Comparison of ENCODE assay signal across 27 cellular contexts in genomic region chr6:80969439-80969838, GRCh38.
DNase-seq lines count a peak whose midpoint lies in the region; ATAC-seq and TF ChIP-seq lines count a peak whose summit lies in the region.
"Had no signal": no experiment of that assay in that cellular context is flagged by ENCODE, and none has a peak within 500 bp of the region (broad histone marks: within the 10 kb centered on the region; RNA-seq: fewer than 3 reads in every experiment).

No MANE protein-coding gene starts in this region.

- H2AK5ac ChIP-seq in IMR-90 (ENCODE audit: low read depth, low read length): no peak overlapping the region
- H2AK5ac ChIP-seq in mesenchymal stem cell (ENCODE audit: low read length, severe bottlenecking): no peak overlapping the region

- H3K9ac ChIP-seq in DND-41 (ENCODE audit: low read depth, low read length): no peak overlapping the region
- H3K9ac ChIP-seq in IMR-90 (ENCODE audit: low read depth, low read length): no peak overlapping the region
- no peak overlapping the region for H3K9ac ChIP-seq in mesenchymal stem cell (ENCODE audit: low read length)

- H3K9me3 ChIP-seq in DND-41 (ENCODE audit: insufficient read depth, low read length, severe bottlenecking) (no peaks in the 10 kb centered on the region), IMR-90 (ENCODE audit: control insufficient read depth, insufficient read depth, low read length) (no peaks in the 10 kb centered on the region), mesenchymal stem cell (ENCODE audit: control insufficient read depth, low read length) (no peaks in the 10 kb centered on the region)
- H3K9me3 ChIP-seq: adrenal gland, tibial artery had no signal

- peaks cover 37% of the 10 kb centered on the region for H3K4me1 ChIP-seq in DND-41 (ENCODE audit: insufficient read depth, low read length)
- peaks cover 2% of the 10 kb centered on the region; the same call in 1 of the 2 replicates for H3K4me1 ChIP-seq in IMR-90 (ENCODE audit: control insufficient read depth, insufficient read depth, low read length)
- H3K4me1 ChIP-seq in mesenchymal stem cell (ENCODE audit: control insufficient read depth, insufficient read depth, low read depth, low read length): no peaks in the 10 kb centered on the region
- H3K4me1 ChIP-seq: adrenal gland, tibial artery had no signal

- H2BK5ac ChIP-seq in IMR-90 (ENCODE audit: low read depth, low read length, poor library complexity, severe bottlenecking): peak overlapping the region; percentile 39
- no peak overlapping the region for H2BK5ac ChIP-seq in mesenchymal stem cell (ENCODE audit: low read depth, low read length, poor library complexity, severe bottlenecking)

- DNase-seq in DND-41: no peak
- peak; percentile 19 for DNase-seq in IMR-90
- peak; percentile 1 for DNase-seq in RPMI7951 (ENCODE audit: low read depth)
- DNase-seq in mesenchymal stem cell: peak; percentile 56
- no peak for DNase-seq in activated naive CD8-positive, alpha-beta T cell treated with anti-CD3 and anti-CD28 coated beads, Interleukin-2, amount 50 U/mL, for 24 hours
- no peak for DNase-seq in HCEC 1CT
- no peak for DNase-seq in stimulated activated naive CD8-positive, alpha-beta T cell treated with anti-CD3 and anti-CD28 coated beads, Interleukin-15, Interleukin-2, amounts not matched to agents 100 U/mL and 50 U/mL, for 24 hours
- DNase-seq: activated CD4-positive, alpha-beta memory T cell treated with anti-CD3 and anti-CD28 coated beads, Interleukin-2, amount 10 ng/mL, durations not matched to agents 7 days and 5 days; activated gamma-delta T cell treated with Interleukin-2 at 50 U/mL for 16 hours; activated T-cell treated with anti-CD3 and anti-CD28 coated beads for 4 hours; adrenal gland; AML-193; CD8-positive, alpha-beta T cell; DMS79 treated with DMSO at 0.1 percent for 48 hours; mesendoderm; MM.1S; naive thymus-derived CD4-positive, alpha-beta T cell; NCI-H1436 treated with DMSO at 0.1 percent for 48 hours; NCI-H446 treated with DMSO at 0.1 percent for 48 hours; retina; stimulated activated CD4-positive, alpha-beta T cell treated with anti-CD3 and anti-CD28 coated beads, Interleukin-4, amount 100 ng/mL, for 24 hours; tibial artery had no signal

- H4K91ac ChIP-seq in IMR-90 (ENCODE audit: insufficient read depth, low read depth, low read length): no peak overlapping the region
- H4K91ac ChIP-seq in mesenchymal stem cell (ENCODE audit: low read length): no peak overlapping the region

- H3K36me3 Mint-ChIP-seq in activated naive CD8-positive, alpha-beta T cell treated with anti-CD3 and anti-CD28 coated beads, Interleukin-2, amount 50 U/mL, for 24 hours (ENCODE audit: low read depth): no peaks in the 10 kb centered on the region
- H3K36me3 Mint-ChIP-seq: CD8-positive, alpha-beta T cell; IgD-negative memory B cell; naive thymus-derived CD4-positive, alpha-beta T cell had no signal

- no peak for TF ChIP-seq CTCF in DND-41 (IDR thresholded peaks at IDR 0.05; ENCODE audit: borderline replicate concordance, extremely low read depth, low read length, poor library complexity, severe bottlenecking)
- TF ChIP-seq CTCF in IMR-90 (conservative IDR thresholded peaks at IDR 0.05; ENCODE audit: low read depth, low read length): no peak

- no peak overlapping the region for H4K5ac ChIP-seq in IMR-90 (ENCODE audit: low read depth, low read length)

- no peak overlapping the region for H2BK20ac ChIP-seq in IMR-90 (ENCODE audit: low read depth, low read length)

- H3K27ac ChIP-seq in DND-41 (ENCODE audit: low read length): peak overlapping the region; percentile 51
- no peak overlapping the region for H3K27ac ChIP-seq in IMR-90 (ENCODE audit: insufficient read depth, low read length)
- no peak overlapping the region for H3K27ac ChIP-seq in mesenchymal stem cell (ENCODE audit: low read length, poor library complexity, severe bottlenecking)
- H3K27ac ChIP-seq: adrenal gland, cardiac muscle cell, RWPE1, tibial artery had no signal

- no peaks in the 10 kb centered on the region for H3K9me1 ChIP-seq in IMR-90 (ENCODE audit: insufficient read depth, low read length)

- ATAC-seq in DND-41 (ENCODE audit: insufficient read depth, low read depth): 0 out of 3 replicates have a peak, but pooled peaks have one; percentile 25
- peak; percentile 53; the same call in 1 of the 2 replicates for ATAC-seq in IMR-90 (ENCODE audit: low read depth)
- no peak for ATAC-seq in activated naive CD8-positive, alpha-beta T cell treated with anti-CD3 and anti-CD28 coated beads, Interleukin-2, amount 50 U/mL, for 24 hours
- no peak for ATAC-seq in stimulated activated naive CD8-positive, alpha-beta T cell treated with anti-CD3 and anti-CD28 coated beads, Interleukin-15, Interleukin-2, amounts not matched to agents 100 U/mL and 50 U/mL, for 24 hours
- ATAC-seq: CD8-positive, alpha-beta T cell; naive thymus-derived CD4-positive, alpha-beta T cell had no signal

- H3K4me1 Mint-ChIP-seq in activated naive CD8-positive, alpha-beta T cell treated with anti-CD3 and anti-CD28 coated beads, Interleukin-2, amount 50 U/mL, for 24 hours: no peaks in the 10 kb centered on the region
- H3K4me1 Mint-ChIP-seq: activated CD4-positive, alpha-beta memory T cell treated with anti-CD3 and anti-CD28 coated beads, Interleukin-2, amount 10 ng/mL, durations not matched to agents 7 days and 5 days; IgD-negative memory B cell had no signal

- H2BK12ac ChIP-seq in mesenchymal stem cell (ENCODE audit: low read length in 2 of 2): no peak overlapping the region

- POLR2A ChIA-PET in IMR-90 (lab: Charles Lee; ENCODE audit: unreplicated experiment): no interaction called here

- no peak overlapping the region for H3K56ac ChIP-seq in IMR-90 (ENCODE audit: extremely low read depth, insufficient read depth, low read length)

- H3K14ac ChIP-seq in IMR-90 (replicated peaks; ENCODE audit: low read depth, low read length): no peak overlapping the region
- no peak overlapping the region for H3K14ac ChIP-seq in mesenchymal stem cell (ENCODE audit: low read length in 2 of 2)

- H2BK15ac ChIP-seq in IMR-90 (ENCODE audit: low read depth, low read length): no peak overlapping the region
- no peak overlapping the region for H2BK15ac ChIP-seq in mesenchymal stem cell (ENCODE audit: low read depth, poor library complexity, severe bottlenecking)

- H4K8ac ChIP-seq in IMR-90 (ENCODE audit: low read depth in 2 of 2, low read length in 2 of 2) (no peak overlapping the region; a peak in 1 of 4 replicates), mesenchymal stem cell (ENCODE audit: low read length) (no peak overlapping the region)

- no peak overlapping the region for H2AK9ac ChIP-seq in IMR-90 (replicated peaks; ENCODE audit: low read depth, low read length, poor library complexity)

- H4K20me1 ChIP-seq in DND-41 (ENCODE audit: insufficient read depth, low read length) (no peaks in the 10 kb centered on the region), IMR-90 (ENCODE audit: insufficient read depth, low read length) (no peaks in the 10 kb centered on the region)

- H3K23ac ChIP-seq in IMR-90 (ENCODE audit: low read depth, low read length) (no peak overlapping the region), mesenchymal stem cell (ENCODE audit: low read length in 2 of 2) (no peak overlapping the region)

- H3K79me1 ChIP-seq in IMR-90 (ENCODE audit: low read depth in 1 of 2, low read length in 2 of 2) (no peaks in the 10 kb centered on the region), mesenchymal stem cell (replicated peaks; ENCODE audit: low read length, poor library complexity, severe bottlenecking) (no peaks in the 10 kb centered on the region)

- no peak overlapping the region for H3K4me2 ChIP-seq in DND-41 (ENCODE audit: insufficient read depth, low read length)
- H3K4me2 ChIP-seq in IMR-90 (ENCODE audit: low read depth, low read length): no peak overlapping the region
- H3K4me2 ChIP-seq in mesenchymal stem cell (ENCODE audit: low read length, poor library complexity, severe bottlenecking): no peak overlapping the region

- H3K4me3 ChIP-seq in DND-41 (ENCODE audit: low read depth in 1 of 2, low read length in 2 of 2): no peak overlapping the region
- no peak overlapping the region for H3K4me3 ChIP-seq in IMR-90 (ENCODE audit: insufficient read depth, low read depth, low read length)
- H3K4me3 ChIP-seq in mesenchymal stem cell (ENCODE audit: insufficient read depth in 1 of 2, low read depth in 1 of 2, low read length in 2 of 2): no peak overlapping the region
- H3K4me3 ChIP-seq: adrenal gland, cardiac muscle cell, tibial artery had no signal

- CTCF ChIA-PET in IMR-90 (lab: Yijun Ruan, JAX): interaction anchor here (1.2 kb wide), 1 partner anchor 24 kb away, joined by 3 read pairs; no protein-coding TSS in a partner anchor

- no peaks in the 10 kb centered on the region for H3K27me3 Mint-ChIP-seq in activated naive CD8-positive, alpha-beta T cell treated with anti-CD3 and anti-CD28 coated beads, Interleukin-2, amount 50 U/mL, for 24 hours
- H3K27me3 Mint-ChIP-seq: activated CD4-positive, alpha-beta memory T cell treated with anti-CD3 and anti-CD28 coated beads, Interleukin-2, amount 10 ng/mL, durations not matched to agents 7 days and 5 days; dendritic cell treated with granulocyte-macrophage colony-stimulating factor and Interleukin-4, amounts not matched to agents 40 ng/mL and 50 ng/mL, for 4 days; IgD-negative memory B cell; naive thymus-derived CD4-positive, alpha-beta T cell; stimulated activated naive CD8-positive, alpha-beta T cell treated with anti-CD3 and anti-CD28 coated beads, Interleukin-15, Interleukin-2, amounts not matched to agents 100 ng/mL and 50 ng/mL, for 24 hours had no signal

- BruUV-seq in IMR-90 (replicated peaks; lab: Mats Ljungman, UMichigan): no TSS peak

- TF ChIP-seq RAD21 in IMR-90 (IDR thresholded peaks at IDR 0.05; ENCODE audit: low read length): no peak

- H3K27me3 ChIP-seq in DND-41 (ENCODE audit: insufficient read depth, low read length, poor library complexity) (no peaks in the 10 kb centered on the region), IMR-90 (ENCODE audit: control insufficient read depth, insufficient read depth, low read length) (no peaks in the 10 kb centered on the region), mesenchymal stem cell (ENCODE audit: control insufficient read depth in 1 of 2, insufficient read depth in 1 of 2, low read length in 2 of 2) (no peaks in the 10 kb centered on the region)
- H3K27me3 ChIP-seq: adrenal gland, cardiac muscle cell, tibial artery had no signal

- dilution Hi-C loops in IMR-90 (cut with HindIII; ENCODE audit: low sequenced_read_pairs, unreplicated experiment): no loop called here

- TF ChIP-seq POLR2A in IMR-90 (IDR thresholded peaks at IDR 0.05; ENCODE audit: low read depth, low read length): no peak

- intact Hi-C loops in IMR-90 (cut with micrococcal nuclease): loop anchor here (10.0 kb wide), 1 partner anchor 785 kb away; the partner anchor contains the start of gene TENT5A

- no peak overlapping the region for H3K27ac Mint-ChIP-seq in activated naive CD8-positive, alpha-beta T cell treated with anti-CD3 and anti-CD28 coated beads, Interleukin-2, amount 50 U/mL, for 24 hours
- H3K27ac Mint-ChIP-seq: activated CD4-positive, alpha-beta memory T cell treated with anti-CD3 and anti-CD28 coated beads, Interleukin-2, amount 10 ng/mL, durations not matched to agents 7 days and 5 days; CD8-positive, alpha-beta T cell; dendritic cell treated with granulocyte-macrophage colony-stimulating factor and Interleukin-4, amounts not matched to agents 40 ng/mL and 50 ng/mL, for 4 days; IgD-negative memory B cell; naive thymus-derived CD4-positive, alpha-beta T cell; stimulated activated naive CD8-positive, alpha-beta T cell treated with anti-CD3 and anti-CD28 coated beads, Interleukin-15, Interleukin-2, amounts not matched to agents 100 ng/mL and 50 ng/mL, for 24 hours had no signal

- no peaks in the 10 kb centered on the region for H3K79me2 ChIP-seq in DND-41 (ENCODE audit: insufficient read depth, low read length)

- in situ Hi-C loops in IMR-90 (cut with MboI; ENCODE audit: low sequenced_read_pairs): no loop called here

- H3K4ac ChIP-seq in IMR-90 (ENCODE audit: low read depth, low read length) (no peak overlapping the region), mesenchymal stem cell (ENCODE audit: low read depth in 1 of 2, low read length in 2 of 2) (no peak overlapping the region)

- H3K18ac ChIP-seq in IMR-90 (ENCODE audit: low read depth, low read length): no peak overlapping the region
- no peak overlapping the region for H3K18ac ChIP-seq in mesenchymal stem cell (ENCODE audit: low read depth in 1 of 2, low read length in 2 of 2)

- H2BK120ac ChIP-seq in IMR-90 (ENCODE audit: low read depth, low read length) (no peak overlapping the region), mesenchymal stem cell (ENCODE audit: low read depth, low read length) (no peak overlapping the region)

- H3K9me3 Mint-ChIP-seq in activated naive CD8-positive, alpha-beta T cell treated with anti-CD3 and anti-CD28 coated beads, Interleukin-2, amount 50 U/mL, for 24 hours: no peaks in the 10 kb centered on the region
- H3K9me3 Mint-ChIP-seq: activated CD4-positive, alpha-beta memory T cell treated with anti-CD3 and anti-CD28 coated beads, Interleukin-2, amount 10 ng/mL, durations not matched to agents 7 days and 5 days; dendritic cell treated with granulocyte-macrophage colony-stimulating factor and Interleukin-4, amounts not matched to agents 40 ng/mL and 50 ng/mL, for 4 days; IgD-negative memory B cell; stimulated activated naive CD8-positive, alpha-beta T cell treated with anti-CD3 and anti-CD28 coated beads, Interleukin-15, Interleukin-2, amounts not matched to agents 100 ng/mL and 50 ng/mL, for 24 hours had no signal

- no peak overlapping the region for H3K4me3 Mint-ChIP-seq in activated naive CD8-positive, alpha-beta T cell treated with anti-CD3 and anti-CD28 coated beads, Interleukin-2, amount 50 U/mL, for 24 hours
- H3K4me3 Mint-ChIP-seq: activated CD4-positive, alpha-beta memory T cell treated with anti-CD3 and anti-CD28 coated beads, Interleukin-2, amount 10 ng/mL, durations not matched to agents 7 days and 5 days; CD8-positive, alpha-beta T cell; dendritic cell treated with granulocyte-macrophage colony-stimulating factor and Interleukin-4, amounts not matched to agents 40 ng/mL and 50 ng/mL, for 4 days; IgD-negative memory B cell; naive thymus-derived CD4-positive, alpha-beta T cell; stimulated activated naive CD8-positive, alpha-beta T cell treated with anti-CD3 and anti-CD28 coated beads, Interleukin-15, Interleukin-2, amounts not matched to agents 100 ng/mL and 50 ng/mL, for 24 hours had no signal

- H2AFZ ChIP-seq in DND-41 (ENCODE audit: low read depth, low read length) (peak overlapping the region; percentile 54), IMR-90 (replicated peaks; ENCODE audit: low read length, poor library complexity) (no peak overlapping the region), mesenchymal stem cell (ENCODE audit: low read depth, low read length) (no peak overlapping the region)

- H3K36me3 ChIP-seq in DND-41 (ENCODE audit: insufficient read depth, low read length) (no peaks in the 10 kb centered on the region), IMR-90 (ENCODE audit: control insufficient read depth, insufficient read depth, low read length) (no peaks in the 10 kb centered on the region), mesenchymal stem cell (ENCODE audit: control insufficient read depth in 1 of 2, insufficient read depth in 2 of 2, low read depth in 1 of 2, low read length in 2 of 2) (no peaks in the 10 kb centered on the region)
- H3K36me3 ChIP-seq: adrenal gland, cardiac muscle cell, tibial artery had no signal

Comparison
In these comparisons a context has a peak if more than half of its experiments do, and no peak if none do; other contexts are left out.
1. ATAC-seq: peak in DND-41 (single experiment) and IMR-90 (single experiment); none in activated naive CD8-positive, alpha-beta T cell treated with anti-CD3 and anti-CD28 coated beads, Interleukin-2, amount 50 U/mL, for 24 hours (single experiment) and stimulated activated naive CD8-positive, alpha-beta T cell treated with anti-CD3 and anti-CD28 coated beads, Interleukin-15, Interleukin-2, amounts not matched to agents 100 U/mL and 50 U/mL, for 24 hours (single experiment).
2. DNase-seq: peak in IMR-90 (single experiment), RPMI7951 (single experiment) and mesenchymal stem cell (single experiment); none in DND-41 (single experiment), activated naive CD8-positive, alpha-beta T cell treated with anti-CD3 and anti-CD28 coated beads, Interleukin-2, amount 50 U/mL, for 24 hours (single experiment), HCEC 1CT (single experiment) and stimulated activated naive CD8-positive, alpha-beta T cell treated with anti-CD3 and anti-CD28 coated beads, Interleukin-15, Interleukin-2, amounts not matched to agents 100 U/mL and 50 U/mL, for 24 hours (single experiment).